In the genomic region with DNA sequence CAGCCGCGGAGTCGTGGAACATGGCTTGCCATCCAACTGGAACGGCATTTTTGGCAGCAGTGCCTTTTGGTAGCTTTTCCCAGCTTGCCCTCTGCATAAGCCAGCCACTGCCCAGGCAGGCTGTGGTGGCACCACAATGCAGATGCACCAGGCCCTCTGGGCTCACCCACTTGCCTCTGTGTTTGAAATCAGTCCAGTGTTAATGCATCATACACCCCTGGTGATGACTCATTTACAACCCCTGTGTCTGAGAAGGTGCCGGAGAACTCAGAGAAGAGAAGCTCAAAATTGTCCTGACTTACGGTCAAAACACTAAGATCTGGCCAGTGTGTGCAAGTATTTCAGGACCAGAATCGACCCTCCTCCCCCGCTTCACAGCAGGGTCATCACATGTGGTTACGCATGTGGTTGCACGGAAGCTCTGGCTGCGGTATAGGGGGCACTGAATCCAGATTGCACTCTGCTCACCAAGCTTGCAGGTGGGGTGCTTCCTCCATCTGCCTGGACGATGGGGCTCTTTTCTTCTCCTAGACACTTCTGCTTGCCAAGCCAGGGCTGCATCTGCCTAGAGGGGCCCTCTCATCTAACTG, we compare ENCODE assay signal across 10 cellular contexts.
A peak's percentile ranks its signal among the peaks of the same experiment; 100 is the strongest.
DNase-seq lines count a peak whose midpoint lies in the region; ATAC-seq and TF ChIP-seq lines count a peak whose summit lies in the region.
"Had no signal": no experiment of that assay in that cellular context is flagged by ENCODE, and none has a peak within 500 bp of the region (broad histone marks: within the 10 kb centered on the region; RNA-seq: fewer than 3 reads in every experiment).

No MANE protein-coding gene starts in this region.

- no peaks in the 10 kb centered on the region for H3K36me3 ChIP-seq in HCT116 (ENCODE audit: control insufficient read depth in 1 of 2, insufficient read depth in 2 of 2, low read length in 2 of 2)
- no peaks in the 10 kb centered on the region; the same call in 1 of the 2 replicates for H3K36me3 ChIP-seq in H7 (replicated peaks; ENCODE audit: control insufficient read depth, insufficient read depth, low read length)

- H3K9ac ChIP-seq in HCT116 (ENCODE audit: low read length) = no peak overlapping the region

- RAD21 ChIA-PET in HCT116 (lab: Charles Lee; ENCODE audit: low non-redundant PET in 1 of 2, low total read pairs in 2 of 2, uncharacterized antibody in 2 of 2, unreplicated experiment in 2 of 2) = no interaction called here

- no peaks in the 10 kb centered on the region for H3K27me3 Mint-ChIP-seq in osteocyte (ENCODE audit: unreplicated experiment)

- intact Hi-C loops in HCT116 (cut with micrococcal nuclease) = no loop called here

- H4K20me1 ChIP-seq in HCT116 (ENCODE audit: insufficient read depth) = no peaks in the 10 kb centered on the region

- H3K4me1 Mint-ChIP-seq in osteocyte (ENCODE audit: unreplicated experiment) = peaks cover 8% of the 10 kb centered on the region

- CTCF ChIA-PET in HCT116 (lab: Charles Lee) = no interaction called here

- H3K4me3 ChIP-seq in HCT116 (replicated peaks in 1 of 2; ENCODE audit: low read depth in 1 of 2, low read length in 2 of 2) (no peak overlapping the region), H7 (ENCODE audit: insufficient read depth, low read depth, low read length) (no peak overlapping the region)
- H3K4me3 ChIP-seq: coronary artery had no signal

- no peaks in the 10 kb centered on the region for H3K79me2 ChIP-seq in HCT116 (ENCODE audit: insufficient read depth, low read length)

- no TSS peak for BruUV-seq in HCT116 (replicated peaks; lab: Mats Ljungman, UMichigan)

- TF ChIP-seq POLR2A in HCT116 (IDR thresholded peaks at IDR 0.05; ENCODE audit: borderline replicate concordance, extremely low read depth, insufficient read depth, insufficient read length) = no peak

- no peak overlapping the region for H3K27ac Mint-ChIP-seq in osteocyte (ENCODE audit: unreplicated experiment)

- H3K9me3 ChIP-seq in HCT116 (ENCODE audit: control insufficient read depth in 1 of 2, insufficient read depth in 1 of 2, low read depth in 1 of 2, low read length in 2 of 2) = no peaks in the 10 kb centered on the region

- ATAC-seq in HCT116 (peak; percentile 60), HG02642 (IDR thresholded peaks at IDR 0.05; ENCODE audit: poor library complexity, unreplicated experiment) (no peak)

- H3K4me3 Mint-ChIP-seq in osteocyte (ENCODE audit: unreplicated experiment) = no peak overlapping the region

- TF ChIP-seq CTCF in HCT116 (IDR thresholded peaks at IDR 0.05 in 2 of 3, conservative IDR thresholded peaks at IDR 0.05 in 1 of 3; ENCODE audit: borderline replicate concordance in 1 of 3, insufficient read depth in 1 of 3, low read depth in 2 of 3, low read length in 2 of 3) = no peak
- TF ChIP-seq CTCF in osteocyte (IDR thresholded peaks at IDR 0.05) = no peak
- no peak for TF ChIP-seq CTCF in GM13977 (IDR thresholded peaks at IDR 0.05; ENCODE audit: extremely low read depth, insufficient read depth, missing control alignments)

- POLR2A ChIA-PET in HCT116 (lab: Charles Lee) = no interaction called here

- H3K4me1 ChIP-seq in HCT116 (ENCODE audit: control insufficient read depth in 1 of 2, insufficient read depth in 2 of 2, low read length in 2 of 2) = peaks cover 0 to 16% of the 10 kb centered on the region in 2 experiments; a peak in 1 of 4 replicates

- no peaks in the 10 kb centered on the region for H3K27me3 ChIP-seq in HCT116 (ENCODE audit: insufficient read depth, low read length)
- no peaks in the 10 kb centered on the region for H3K27me3 ChIP-seq in H7 (ENCODE audit: control insufficient read depth, insufficient read depth, low read length)

- in situ Hi-C loops in G401 (cut with HindIII; ENCODE audit: low sequenced_read_pairs) (no loop called here), GM13977 (cut with MboI; ENCODE audit: low pct_unique_long_range_greater_than_20kb, low sequenced_read_pairs, unreplicated experiment) (no loop called here)

- H3K9me2 ChIP-seq in HCT116 (ENCODE audit: insufficient read depth) = no peaks in the 10 kb centered on the region

- no peak overlapping the region for H3K27ac ChIP-seq in HCT116 (ENCODE audit: low read depth, low read length)
- H3K27ac ChIP-seq: coronary artery had no signal

- peak; percentile 11 for DNase-seq in G401 (ENCODE audit: low spot score)
- no peak for DNase-seq in HCT116 (ENCODE audit: low read depth, low spot score)
- peak; percentile 59 for DNase-seq in RKO (ENCODE audit: low spot score)
- DNase-seq in lung microvascular endothelial cell (ENCODE audit: low read depth in 2 of 2) = peak; percentile 23 to 45
- no peak for DNase-seq in osteocyte (ENCODE audit: extremely low spot score, unreplicated experiment)
- DNase-seq in GM13977 (ENCODE audit: low spot score) = no peak
- no peak for DNase-seq in H7
- DNase-seq: stimulated activated CD4-positive, alpha-beta T cell treated with anti-CD3 and anti-CD28 coated beads, Interleukin-4, amount 100 ng/mL, for 24 hours had no signal

- H3K9me3 Mint-ChIP-seq in osteocyte (ENCODE audit: unreplicated experiment) = no peaks in the 10 kb centered on the region

- H3K36me3 Mint-ChIP-seq in osteocyte (ENCODE audit: unreplicated experiment) = no peaks in the 10 kb centered on the region

- H2AFZ ChIP-seq in HCT116 (ENCODE audit: low read depth, low read length, poor library complexity, severe bottlenecking) = no peak overlapping the region

- peak overlapping the region; percentile 6; the same call in 1 of the 2 replicates for H3K4me2 ChIP-seq in HCT116 (ENCODE audit: low read length)

- no peak for TF ChIP-seq RAD21 in HCT116 (IDR thresholded peaks at IDR 0.05; ENCODE audit: low read depth)

TF ChIP-seq in HCT116, 20 proteins besides CTCF, POLR2A, EP300 and RAD21:
- TF ChIP-seq ZNF274 (IDR thresholded peaks at IDR 0.05; ENCODE audit: low read depth, low read length) (no peak), JUND (IDR thresholded peaks at IDR 0.05) (no peak), YY1 (IDR thresholded peaks at IDR 0.05; ENCODE audit: extremely low read depth, insufficient replicate concordance, low read depth, low read length) (no peak), SIN3A (IDR thresholded peaks at IDR 0.05; ENCODE audit: low read depth) (no peak), FOSL1 (IDR thresholded peaks at IDR 0.05; ENCODE audit: low read depth) (peak; percentile 22; the same call in 1 of the 2 replicates)
- TF ChIP-seq, protein P1, sequence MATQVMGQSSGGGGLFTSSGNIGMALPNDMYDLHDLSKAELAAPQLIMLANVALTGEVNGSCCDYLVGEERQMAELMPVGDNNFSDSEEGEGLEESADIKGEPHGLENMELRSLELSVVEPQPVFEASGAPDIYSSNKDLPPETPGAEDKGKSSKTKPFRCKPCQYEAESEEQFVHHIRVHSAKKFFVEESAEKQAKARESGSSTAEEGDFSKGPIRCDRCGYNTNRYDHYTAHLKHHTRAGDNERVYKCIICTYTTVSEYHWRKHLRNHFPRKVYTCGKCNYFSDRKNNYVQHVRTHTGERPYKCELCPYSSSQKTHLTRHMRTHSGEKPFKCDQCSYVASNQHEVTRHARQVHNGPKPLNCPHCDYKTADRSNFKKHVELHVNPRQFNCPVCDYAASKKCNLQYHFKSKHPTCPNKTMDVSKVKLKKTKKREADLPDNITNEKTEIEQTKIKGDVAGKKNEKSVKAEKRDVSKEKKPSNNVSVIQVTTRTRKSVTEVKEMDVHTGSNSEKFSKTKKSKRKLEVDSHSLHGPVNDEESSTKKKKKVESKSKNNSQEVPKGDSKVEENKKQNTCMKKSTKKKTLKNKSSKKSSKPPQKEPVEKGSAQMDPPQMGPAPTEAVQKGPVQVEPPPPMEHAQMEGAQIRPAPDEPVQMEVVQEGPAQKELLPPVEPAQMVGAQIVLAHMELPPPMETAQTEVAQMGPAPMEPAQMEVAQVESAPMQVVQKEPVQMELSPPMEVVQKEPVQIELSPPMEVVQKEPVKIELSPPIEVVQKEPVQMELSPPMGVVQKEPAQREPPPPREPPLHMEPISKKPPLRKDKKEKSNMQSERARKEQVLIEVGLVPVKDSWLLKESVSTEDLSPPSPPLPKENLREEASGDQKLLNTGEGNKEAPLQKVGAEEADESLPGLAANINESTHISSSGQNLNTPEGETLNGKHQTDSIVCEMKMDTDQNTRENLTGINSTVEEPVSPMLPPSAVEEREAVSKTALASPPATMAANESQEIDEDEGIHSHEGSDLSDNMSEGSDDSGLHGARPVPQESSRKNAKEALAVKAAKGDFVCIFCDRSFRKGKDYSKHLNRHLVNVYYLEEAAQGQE (IDR thresholded peaks at IDR 0.05; ENCODE audit: low read depth) = no peak

Comparison
In these comparisons a context has a peak if more than half of its experiments do, and no peak if none do; other contexts are left out.
1. DNase-seq: peak in G401 (single experiment), RKO (single experiment) and lung microvascular endothelial cell (2 of 2); none in HCT116 (single experiment), osteocyte (single experiment), GM13977 (single experiment) and H7 (single experiment).